ENCODE assay signal across 5 cellular contexts in the genomic region with DNA sequence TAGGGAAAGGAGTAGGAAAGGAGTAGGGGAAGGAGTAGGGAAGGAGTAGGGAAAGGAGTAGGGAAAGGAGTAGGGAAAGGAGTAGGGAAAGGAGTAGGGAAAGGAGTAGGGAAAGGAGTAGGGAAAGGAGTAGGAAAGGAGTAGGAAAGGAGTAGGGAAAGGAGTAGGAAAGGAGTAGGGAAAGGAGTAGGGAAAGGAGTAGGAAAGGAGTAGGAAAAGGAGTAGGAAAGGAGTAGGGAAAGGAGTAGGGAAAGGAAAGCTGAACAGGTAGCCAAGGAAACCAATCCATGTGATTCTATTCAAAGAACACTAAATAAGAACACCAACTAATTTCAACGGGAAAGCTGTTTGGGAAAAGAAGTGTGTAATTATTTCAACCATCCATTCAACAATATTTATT. TPM values are rescaled to one million over a fixed set of nuclear protein-coding genes. Genes with fewer than 3 reads are reported as not detected.
DNase-seq lines count a peak whose midpoint lies in the region; ATAC-seq, FAIRE-seq and TF ChIP-seq lines count a peak whose summit lies in the region.
"Not testable (repeated sequence)": the region's sequence is repeated elsewhere in the genome, so short reads cannot be mapped to it uniquely, and the experiment has no call there.

No MANE protein-coding gene starts in this region.

- not testable (repeated sequence) for H3K9me3 Mint-ChIP-seq in central memory CD8-positive, alpha-beta T cell; dendritic cell treated with granulocyte-macrophage colony-stimulating factor and Interleukin-4, amounts not matched to agents 40 ng/mL and 50 ng/mL, for 4 days

- in situ Hi-C loops in K562 (cut with MboI); HepG2 (cut with HindIII; ENCODE audit: extremely low pct_ligation_motif_present, low pct_unique_long_range_greater_than_20kb): not testable (repeated sequence)

- not testable (repeated sequence) for H3K79me2 ChIP-seq in K562 (ENCODE audit: control insufficient read depth, insufficient read depth, low read length); HepG2 (ENCODE audit: insufficient read depth, low read length)

- not testable (repeated sequence) for H3K9ac ChIP-seq in K562 (ENCODE audit: insufficient read depth in 1 of 2, low read depth in 2 of 2, low read length in 2 of 2); HepG2 (ENCODE audit: insufficient read depth, low read depth, low read length)

- not testable (repeated sequence) for ATAC-seq in K562; central memory CD8-positive, alpha-beta T cell (replicated peaks; ENCODE audit: extremely low read depth, poor library complexity, severe bottlenecking); HepG2

- not testable (repeated sequence) for H3K4me2 ChIP-seq in K562 (ENCODE audit: insufficient read depth, low read length); HepG2 (ENCODE audit: low read depth, low read length)

- H3K9me3 ChIP-seq in HEK293 (ENCODE audit: control insufficient read depth, insufficient read depth, low read depth, low read length); K562 (replicated peaks; ENCODE audit: control insufficient read depth, insufficient read depth, low read depth, low read length); HepG2 (ENCODE audit: low read length): not testable (repeated sequence)

- not testable (repeated sequence) for H4K20me1 ChIP-seq in K562 (replicated peaks; ENCODE audit: control insufficient read depth, insufficient read depth, low read length); HepG2 (ENCODE audit: insufficient read depth, low read length)

- not testable (repeated sequence) for H3K27me3 ChIP-seq in K562 (ENCODE audit: control insufficient read depth in 2 of 2, insufficient read depth in 2 of 2, low read length in 2 of 2); HepG2 (ENCODE audit: control insufficient read depth in 1 of 2, insufficient read depth in 2 of 2, low read length in 2 of 2)

- H3K4me1 ChIP-seq in HEK293 (ENCODE audit: control insufficient read depth, insufficient read depth, low read length); K562 (replicated peaks in 1 of 2; ENCODE audit: control insufficient read depth in 2 of 2, insufficient read depth in 2 of 2, low read length in 2 of 2); HepG2 (ENCODE audit: insufficient read depth, low read length): not testable (repeated sequence)

- TF ChIP-seq CTCF in HEK293 (tag by site-specific recombination; IDR thresholded peaks at IDR 0.05); K562 (IDR thresholded peaks at IDR 0.05 in 2 of 3, conservative IDR thresholded peaks at IDR 0.05 in 1 of 3; ENCODE audit: insufficient read depth in 2 of 3, low read depth in 1 of 3, low read length in 3 of 3); HepG2 (CRISPR knock-in tag; IDR thresholded peaks at IDR 0.05): not testable (repeated sequence)

- peaks cover 4 to 22% of the 10 kb centered on the region in 2 experiments; a peak in 2 of 3 replicates for H3K36me3 ChIP-seq in HEK293 (ENCODE audit: control insufficient read depth in 2 of 2, insufficient read depth in 1 of 2, low read length in 2 of 2)
- not testable (repeated sequence) for H3K36me3 ChIP-seq in K562 (ENCODE audit: control insufficient read depth, insufficient read depth, low read length); HepG2 (replicated peaks in 1 of 2; ENCODE audit: control insufficient read depth in 1 of 2, insufficient read depth in 2 of 2, low read length in 2 of 2)

- not testable (repeated sequence) for FAIRE-seq in K562 (lab: Jason Lieb, UNC); HepG2 (lab: Jason Lieb, UNC)

- POLR2A ChIA-PET in HEK293 (lab: Yijun Ruan, JAX); K562 (lab: Yijun Ruan, JAX); HepG2 (lab: Yijun Ruan, JAX): not testable (repeated sequence)

- not testable (repeated sequence) for DNase-seq in K562 (ENCODE audit: extremely low read depth in 1 of 4, low spot score in 3 of 4); central memory CD8-positive, alpha-beta T cell (ENCODE audit: low spot score in 2 of 2); HepG2 (ENCODE audit: low spot score)

- H3K9me1 ChIP-seq in K562 (ENCODE audit: control insufficient read depth, insufficient read depth, low read length): not testable (repeated sequence)

- peak overlapping the region; percentile 47 for H3K27ac Mint-ChIP-seq in central memory CD8-positive, alpha-beta T cell (ENCODE audit: low read depth)
- peak overlapping the region; percentile 0 for H3K27ac Mint-ChIP-seq in dendritic cell treated with granulocyte-macrophage colony-stimulating factor and Interleukin-4, amounts not matched to agents 40 ng/mL and 50 ng/mL, for 4 days

- not testable (repeated sequence) for H3K4me3 Mint-ChIP-seq in central memory CD8-positive, alpha-beta T cell; dendritic cell treated with granulocyte-macrophage colony-stimulating factor and Interleukin-4, amounts not matched to agents 40 ng/mL and 50 ng/mL, for 4 days

- not testable (repeated sequence) for H2AFZ ChIP-seq in K562 (ENCODE audit: low read depth, low read length); HepG2 (ENCODE audit: low read length)

- intact Hi-C loops in K562 (cut with micrococcal nuclease); dendritic cell treated with granulocyte-macrophage colony-stimulating factor and Interleukin-4, amounts not matched to agents 40 ng/mL and 50 ng/mL, for 4 days (cut with micrococcal nuclease); HepG2 (cut with micrococcal nuclease; ENCODE audit: unreplicated experiment): not testable (repeated sequence)

- H3K4me1 Mint-ChIP-seq in central memory CD8-positive, alpha-beta T cell: peaks cover 10% of the 10 kb centered on the region
- peaks cover 45% of the 10 kb centered on the region for H3K4me1 Mint-ChIP-seq in dendritic cell treated with granulocyte-macrophage colony-stimulating factor and Interleukin-4, amounts not matched to agents 40 ng/mL and 50 ng/mL, for 4 days (ENCODE audit: low read depth)

- not testable (repeated sequence) for H3K27me3 Mint-ChIP-seq in central memory CD8-positive, alpha-beta T cell; dendritic cell treated with granulocyte-macrophage colony-stimulating factor and Interleukin-4, amounts not matched to agents 40 ng/mL and 50 ng/mL, for 4 days

- CTCF ChIA-PET in HEK293 (lab: Yijun Ruan, JAX); HepG2 (lab: Yijun Ruan, JAX; ENCODE audit: low intra/inter-chr PET ratio, low total read pairs): not testable (repeated sequence)
- CTCF ChIA-PET in K562 (lab: Yijun Ruan, JAX; ENCODE audit: low intra/inter-chr PET ratio): interaction anchor here (0.7 kb wide), 1 partner anchor 34 kb away, joined by 3 read pairs; no protein-coding TSS in a partner anchor

- not testable (repeated sequence) for H3K27ac ChIP-seq in HEK293 (ENCODE audit: extremely low read depth, low read depth, low read length); K562 (ENCODE audit: extremely low read depth, low read depth, low read length); HepG2 (ENCODE audit: extremely low read length, insufficient read depth, low read length)

- TF ChIP-seq POLR2A in K562 (conservative IDR thresholded peaks at IDR 0.05); HepG2 (IDR thresholded peaks at IDR 0.05; ENCODE audit: insufficient read depth in 1 of 2, low read depth in 2 of 2, low read length in 2 of 2): not testable (repeated sequence)

- TF ChIP-seq RAD21 in K562 (CRISPR knock-in tag; conservative IDR thresholded peaks at IDR 0.05 in 1 of 2, IDR thresholded peaks at IDR 0.05 in 1 of 2); HepG2 (CRISPR knock-in tag; IDR thresholded peaks at IDR 0.05): not testable (repeated sequence)

- not testable (repeated sequence) for H3K36me3 Mint-ChIP-seq in central memory CD8-positive, alpha-beta T cell (ENCODE audit: insufficient read depth)
- peaks cover 91% of the 10 kb centered on the region for H3K36me3 Mint-ChIP-seq in dendritic cell treated with granulocyte-macrophage colony-stimulating factor and Interleukin-4, amounts not matched to agents 40 ng/mL and 50 ng/mL, for 4 days (ENCODE audit: low read depth)

- not testable (repeated sequence) for BruUV-seq in K562 (replicated peaks; lab: Mats Ljungman, UMichigan); HepG2 (replicated peaks; lab: Mats Ljungman, UMichigan)

- H3K4me3 ChIP-seq in HEK293 (ENCODE audit: low read depth, low read length); K562; HepG2 (replicated peaks in 1 of 3; ENCODE audit: insufficient read depth in 1 of 3, low read depth in 2 of 3, low read length in 3 of 3): not testable (repeated sequence)

- not testable (repeated sequence) for TF ChIP-seq EP300 in K562 (IDR thresholded peaks at IDR 0.05; ENCODE audit: low read length); HepG2 (IDR thresholded peaks at IDR 0.05; ENCODE audit: low read depth in 2 of 2, low read length in 2 of 2); HepG2 (CRISPR knock-in tag; IDR thresholded peaks at IDR 0.05; ENCODE audit: borderline replicate concordance)

- 30% methylated on average over 1 of the region's 1 CpG for whole genome bisulfite sequencing in K562 (ENCODE audit: insufficient coverage, low coverage, missing lambda C conversion rate)
- 95% methylated on average over 1 of the region's 1 CpG for WGBS in HepG2 (ENCODE audit: low lambda C conversion rate)

RNA-seq across cellular contexts. Expression of a gene that starts 56.0 kb away (rescaled TPM):
- 19.1 and 19.5 TPM in 2 replicates for total RNA-seq in K562 (2011; cell fraction: chromatin; rRNA removed; ENCODE audit: low replicate concordance)
- total RNA-seq in K562 (2011; cell fraction: nucleolus; rRNA removed): 12.8 and 17.0 TPM in 2 replicates
- total RNA-seq in K562 (2011; cell fraction: nucleoplasm; rRNA removed): 23.6 and 30.7 TPM in 2 replicates
- total RNA-seq in K562 (2014; rRNA removed): 25.7 and 28.0 TPM in 2 replicates
- 24.0 and 26.2 TPM in 2 replicates for total RNA-seq in K562 (2014; rRNA removed; fragmentation: Illumina TruSeq; extraction: Trizol)
- total RNA-seq in K562 (2015; rRNA removed; fragmentation: Illumina TruSeq; extraction: Trizol): 39.4 and 39.5 TPM in 2 replicates
- 30.0 and 32.2 TPM in 2 replicates for total RNA-seq in K562 (2021)
- polyA plus RNA-seq in K562 (2011; rRNA removed): 29.0 and 31.4 TPM in 2 replicates
- polyA plus RNA-seq in K562 (2011; cell fraction: cytosol; rRNA removed): 24.5 and 27.9 TPM in 2 replicates
- polyA plus RNA-seq in K562 (2011; cell fraction: nucleus; rRNA removed): 14.2 and 19.3 TPM in 2 replicates
- polyA plus RNA-seq in K562 (2012): 31.0 and 76.8 TPM in 2 replicates
- polyA plus RNA-seq in K562 (2014; fragmentation: Illumina TruSeq; extraction: Trizol): 23.2 and 30.9 TPM in 2 replicates
- polyA plus RNA-seq in K562 (2014; fragmentation: Nextera tagmentation; extraction: Ambion mirVana): 1 to 10 TPM; 5.8 to 6.8 TPM
- 26.7 and 27.1 TPM in 2 replicates for polyA plus RNA-seq in K562 (2014; rRNA removed)
- polyA minus RNA-seq in K562 (2011; rRNA and poly(A)+ RNA removed): 24.2 and 25.4 TPM in 2 replicates
- 11.7 and 14.7 TPM in 2 replicates for polyA minus RNA-seq in K562 (2011; cell fraction: cytosol; rRNA and poly(A)+ RNA removed)
- 10.0 and 13.7 TPM in 2 replicates for polyA minus RNA-seq in K562 (2011; cell fraction: nucleus; rRNA and poly(A)+ RNA removed)
- total RNA-seq in HepG2 (2016; rRNA removed; fragmentation: Illumina TruSeq; extraction: Trizol): 21.3 and 28.2 TPM in 2 replicates
- 51.1 and 56.5 TPM in 2 replicates for total RNA-seq in HepG2 (2016; cell fraction: cytosol; rRNA removed; fragmentation: Illumina TruSeq; extraction: Trizol; ENCODE audit: low read depth)
- total RNA-seq in HepG2 (2016; cell fraction: insoluble cytoplasmic fraction; rRNA removed; fragmentation: Illumina TruSeq; extraction: Trizol): 20.7 and 27.0 TPM in 2 replicates
- total RNA-seq in HepG2 (2016; cell fraction: membrane; rRNA removed; fragmentation: Illumina TruSeq; extraction: Trizol): 71.6 and 78.1 TPM in 2 replicates
- total RNA-seq in HepG2 (2016; cell fraction: nucleus; rRNA removed; fragmentation: Illumina TruSeq; extraction: Trizol): 19.2 and 22.9 TPM in 2 replicates
- 25.9 and 28.3 TPM in 2 replicates for polyA plus RNA-seq in HepG2 (2011; rRNA removed)
- 21.0 and 26.9 TPM in 2 replicates for polyA plus RNA-seq in HepG2 (2011; cell fraction: cytosol; rRNA removed)
- polyA plus RNA-seq in HepG2 (2011; cell fraction: nucleus; rRNA removed): 10.8 and 12.4 TPM in 2 replicates
- 21.3 and 23.0 TPM in 2 replicates for polyA plus RNA-seq in HepG2 (2012)
- polyA plus RNA-seq in HepG2 (2016; cell fraction: cytosol; fragmentation: Illumina TruSeq; extraction: Trizol; ENCODE audit: low read depth): 78.2 and 88.6 TPM in 2 replicates
- polyA plus RNA-seq in HepG2 (2016; cell fraction: insoluble cytoplasmic fraction; fragmentation: Illumina TruSeq; extraction: Trizol; ENCODE audit: low read depth): 31.6 and 34.3 TPM in 2 replicates
- 86.4 and 87.9 TPM in 2 replicates for polyA plus RNA-seq in HepG2 (2016; cell fraction: membrane; fragmentation: Illumina TruSeq; extraction: Trizol; ENCODE audit: low read depth)
- polyA plus RNA-seq in HepG2 (2016; cell fraction: nucleus; fragmentation: Illumina TruSeq; extraction: Trizol; ENCODE audit: insufficient read depth, low read depth): 38.8 and 41.1 TPM in 2 replicates
- polyA minus RNA-seq in HepG2 (2011; rRNA and poly(A)+ RNA removed; ENCODE audit: low replicate concordance): 12.5 and 16.7 TPM in 2 replicates
- 12.9 and 13.1 TPM in 2 replicates for polyA minus RNA-seq in HepG2 (2011; cell fraction: cytosol; rRNA and poly(A)+ RNA removed)
- polyA minus RNA-seq in HepG2 (2011; cell fraction: nucleus; rRNA and poly(A)+ RNA removed): 18.3 and 20.1 TPM in 2 replicates
